8 cellular contexts compared by ENCODE assay signal in genomic region chr9:27572566-27572917, GRCh38. TPM values are rescaled to one million over a fixed set of nuclear protein-coding genes. Genes with fewer than 3 reads are reported as not detected.
DNase-seq lines count a peak whose midpoint lies in the region; TF ChIP-seq lines count a peak whose summit lies in the region.

No MANE protein-coding gene starts in this region.

- H3K9me3 Mint-ChIP-seq in activated naive CD4-positive, alpha-beta T cell treated with anti-CD3 and anti-CD28 coated beads for 36 hours, result no peaks in the 10 kb centered on the region
- no peaks in the 10 kb centered on the region for H3K9me3 Mint-ChIP-seq in T-helper 2 cell treated with Interferon-gamma antibody and Interleukin-4, amounts not matched to agents 5 μg/mL and 100 μg/mL, for 36 hours

- H3K79me2 ChIP-seq in GM23248 (ENCODE audit: insufficient read depth) (no peaks in the 10 kb centered on the region), KMS-11 (ENCODE audit: insufficient read depth, low read depth) (no peaks in the 10 kb centered on the region)

- TF ChIP-seq CTCF in KMS-11 (conservative IDR thresholded peaks at IDR 0.05; ENCODE audit: low read depth, low read length) (no peak), epithelial cell of proximal tubule (conservative IDR thresholded peaks at IDR 0.05; ENCODE audit: low read depth, low read length) (no peak)

- peak overlapping the region; percentile 85 for H3K27ac ChIP-seq in GM23248
- peak overlapping the region; percentile 62 for H3K27ac ChIP-seq in KMS-11
- H3K27ac ChIP-seq in urinary bladder (ENCODE audit: low read depth), result peak overlapping the region; percentile 93

- H3K27ac Mint-ChIP-seq in activated naive CD4-positive, alpha-beta T cell treated with anti-CD3 and anti-CD28 coated beads for 36 hours, result peak overlapping the region; percentile 100
- peak overlapping the region; percentile 100 for H3K27ac Mint-ChIP-seq in T-helper 2 cell treated with Interferon-gamma antibody and Interleukin-4, amounts not matched to agents 5 μg/mL and 100 μg/mL, for 36 hours

- in situ Hi-C loops in GM23248 (cut with MboI), result no loop called here

- H3K4me3 ChIP-seq in GM23248 (peak overlapping the region; percentile 75), KMS-11 (IDR thresholded peaks at IDR 0.05; ENCODE audit: insufficient read depth, low read depth, low read length) (no peak overlapping the region), epithelial cell of proximal tubule (ENCODE audit: low read depth, low read length) (peak overlapping the region; percentile 92), mononuclear cell (ENCODE audit: low read length) (peak overlapping the region; percentile 70), urinary bladder (ENCODE audit: low read depth, low read length) (peak overlapping the region; percentile 64)

- intact Hi-C loops in activated naive CD4-positive, alpha-beta T cell treated with anti-CD3 and anti-CD28 coated beads for 36 hours (cut with micrococcal nuclease), result loop anchor here (2.0 kb wide), 1 partner anchor 212 kb away; no protein-coding TSS in a partner anchor

- H3K9me2 ChIP-seq in GM23248 (ENCODE audit: insufficient read depth), result no peaks in the 10 kb centered on the region

- H3K36me3 Mint-ChIP-seq in activated naive CD4-positive, alpha-beta T cell treated with anti-CD3 and anti-CD28 coated beads for 36 hours (ENCODE audit: low read depth), result peaks cover 5% of the 10 kb centered on the region
- no peaks in the 10 kb centered on the region for H3K36me3 Mint-ChIP-seq in T-helper 2 cell treated with Interferon-gamma antibody and Interleukin-4, amounts not matched to agents 5 μg/mL and 100 μg/mL, for 36 hours (ENCODE audit: low read depth)

- peak overlapping the region; percentile 83 for H3K4me3 Mint-ChIP-seq in activated naive CD4-positive, alpha-beta T cell treated with anti-CD3 and anti-CD28 coated beads for 36 hours
- H3K4me3 Mint-ChIP-seq in T-helper 2 cell treated with Interferon-gamma antibody and Interleukin-4, amounts not matched to agents 5 μg/mL and 100 μg/mL, for 36 hours, result peak overlapping the region; percentile 91

- no peaks in the 10 kb centered on the region for H3K27me3 Mint-ChIP-seq in activated naive CD4-positive, alpha-beta T cell treated with anti-CD3 and anti-CD28 coated beads for 36 hours (ENCODE audit: low read depth)
- H3K27me3 Mint-ChIP-seq in T-helper 2 cell treated with Interferon-gamma antibody and Interleukin-4, amounts not matched to agents 5 μg/mL and 100 μg/mL, for 36 hours (ENCODE audit: low read depth), result no peaks in the 10 kb centered on the region

- H3K4me1 ChIP-seq in GM23248 (ENCODE audit: insufficient read depth), result peaks cover 7% of the 10 kb centered on the region; the same call in 1 of the 2 replicates
- peaks cover 18% of the 10 kb centered on the region for H3K4me1 ChIP-seq in KMS-11 (ENCODE audit: low read depth, poor library complexity, severe bottlenecking)
- peaks cover 25% of the 10 kb centered on the region for H3K4me1 ChIP-seq in mononuclear cell (ENCODE audit: insufficient read depth, low read length)
- no peaks in the 10 kb centered on the region for H3K4me1 ChIP-seq in urinary bladder (ENCODE audit: insufficient read depth)

- H3K27me3 ChIP-seq in GM23248 (replicated peaks; ENCODE audit: insufficient read depth), result no peaks in the 10 kb centered on the region
- H3K27me3 ChIP-seq in KMS-11 (ENCODE audit: insufficient read depth, low read depth), result no peaks in the 10 kb centered on the region
- no peaks in the 10 kb centered on the region for H3K27me3 ChIP-seq in mononuclear cell (ENCODE audit: insufficient read depth, low read length)

- H2AFZ ChIP-seq in GM23248, result peak overlapping the region; percentile 87
- peak overlapping the region; percentile 86 for H2AFZ ChIP-seq in KMS-11 (ENCODE audit: low read depth)

- H4K20me1 ChIP-seq in GM23248 (ENCODE audit: insufficient read depth), result no peaks in the 10 kb centered on the region
- no peaks in the 10 kb centered on the region for H4K20me1 ChIP-seq in KMS-11 (ENCODE audit: insufficient read depth)

- H3K4me2 ChIP-seq in GM23248 (ENCODE audit: unreplicated experiment), result peak overlapping the region; percentile 88
- H3K4me2 ChIP-seq in KMS-11, result peak overlapping the region; percentile 82

- H3K4me1 Mint-ChIP-seq in activated naive CD4-positive, alpha-beta T cell treated with anti-CD3 and anti-CD28 coated beads for 36 hours (ENCODE audit: low read depth), result peaks cover 41% of the 10 kb centered on the region
- H3K4me1 Mint-ChIP-seq in T-helper 2 cell treated with Interferon-gamma antibody and Interleukin-4, amounts not matched to agents 5 μg/mL and 100 μg/mL, for 36 hours (ENCODE audit: low read depth), result peaks cover 18% of the 10 kb centered on the region

- peaks cover 13% of the 10 kb centered on the region; the same call in 1 of the 2 replicates for H3F3A ChIP-seq in GM23248 (ENCODE audit: insufficient read depth)

- H3K9me3 ChIP-seq in GM23248 (ENCODE audit: low read depth) (no peaks in the 10 kb centered on the region), mononuclear cell (ENCODE audit: low read depth, low read length) (no peaks in the 10 kb centered on the region)

- WGBS in GM23248 (ENCODE audit: low coverage in 1 of 2, low lambda C conversion rate in 2 of 2, missing lambda C conversion rate in 2 of 2), 2 experiments, result 1 to 3% methylated on average over 6 of the region's 6 CpGs
- WGBS in urinary bladder, result 2% methylated on average over 6 of the region's 6 CpGs

- H3K36me3 ChIP-seq in GM23248 (ENCODE audit: low read depth), result no peaks in the 10 kb centered on the region
- no peaks in the 10 kb centered on the region for H3K36me3 ChIP-seq in KMS-11 (ENCODE audit: insufficient read depth)
- no peaks in the 10 kb centered on the region for H3K36me3 ChIP-seq in urinary bladder (ENCODE audit: insufficient read depth)

- H3K9ac ChIP-seq in GM23248 (peak overlapping the region; percentile 86), KMS-11 (peak overlapping the region; percentile 69)

- CTCF ChIA-PET in activated naive CD4-positive, alpha-beta T cell treated with anti-CD3 and anti-CD28 coated beads for 36 hours (lab: Charles Lee), result no interaction called here

- DNase-seq in activated naive CD4-positive, alpha-beta T cell treated with anti-CD3 and anti-CD28 coated beads for 36 hours, result peak; percentile 81
- no peak for DNase-seq in activated naive CD4-positive, alpha-beta T cell (lab: John Stamatoyannopoulos, UW)
- peak; percentile 74 for DNase-seq in GM23248
- no peak for DNase-seq in T-helper 2 cell treated with Interferon-gamma antibody and Interleukin-4, amounts not matched to agents 5 μg/mL and 100 μg/mL, for 36 hours (ENCODE audit: low spot score)
- DNase-seq in epithelial cell of proximal tubule (ENCODE audit: low read depth), result no peak

RNA-seq across cellular contexts. Expression of gene C9orf72, which starts 0.7 kb away (rescaled TPM):
- 10 to 100 TPM; 23.3 to 27.5 TPM for total RNA-seq in activated naive CD4-positive, alpha-beta T cell treated with anti-CD3 and anti-CD28 coated beads for 36 hours
- 4.0 and 5.1 TPM in 2 replicates for total RNA-seq in GM23248 (2014; rRNA removed; shearing (Covaris generic))
- 3.3 and 3.6 TPM in 2 replicates for polyA plus RNA-seq in GM23248 (2016; fragmentation: Nextera tagmentation; extraction: Ambion mirVana)
- 5.0 and 9.4 TPM in 2 replicates for total RNA-seq in epithelial cell of proximal tubule
- total RNA-seq in mononuclear cell, result 88.9 TPM
- total RNA-seq in urinary bladder, result 47.8 TPM
- 9.0 TPM for polyA plus RNA-seq in urinary bladder

RNA-seq across cellular contexts. Expression of gene MOB3B, which starts 42.9 kb away (rescaled TPM):
- total RNA-seq in activated naive CD4-positive, alpha-beta T cell treated with anti-CD3 and anti-CD28 coated beads for 36 hours, result 1 to 10 TPM; 3.0 to 3.2 TPM
- total RNA-seq in GM23248 (2014; rRNA removed; shearing (Covaris generic)), result not detected in 2 replicates
- polyA plus RNA-seq in GM23248 (2016; fragmentation: Nextera tagmentation; extraction: Ambion mirVana) (0.06 and 0.08 TPM in 2 replicates), urinary bladder (3.8 TPM)
- total RNA-seq in epithelial cell of proximal tubule (2.3 and 2.9 TPM in 2 replicates), mononuclear cell (1.4 TPM), urinary bladder (8.0 TPM)

RNA-seq across cellular contexts. Expression of gene IFNK, which starts 48.5 kb away (rescaled TPM):
- under 1 TPM in 1 of 2 experiments, not detected in 1; 0.24 TPM for total RNA-seq in activated naive CD4-positive, alpha-beta T cell treated with anti-CD3 and anti-CD28 coated beads for 36 hours
- not detected in 2 replicates for total RNA-seq in GM23248 (2014; rRNA removed; shearing (Covaris generic))
- polyA plus RNA-seq in GM23248 (2016; fragmentation: Nextera tagmentation; extraction: Ambion mirVana) (not detected in 2 replicates), urinary bladder (not detected)
- total RNA-seq in epithelial cell of proximal tubule (not detected in 2 replicates), mononuclear cell (not detected), urinary bladder (not detected)

Comparison
In these comparisons a context has a peak if more than half of its experiments do, and no peak if none do; other contexts are left out.
1. DNase-seq: peak in activated naive CD4-positive, alpha-beta T cell treated with anti-CD3 and anti-CD28 coated beads for 36 hours (single experiment) and GM23248 (single experiment); none in activated naive CD4-positive, alpha-beta T cell (0 of 4), T-helper 2 cell treated with Interferon-gamma antibody and Interleukin-4, amounts not matched to agents 5 μg/mL and 100 μg/mL, for 36 hours (single experiment) and epithelial cell of proximal tubule (single experiment).
2. Peak in every context shown above with its lines, with median percentiles within 50 percentile points of each other: H3K27ac ChIP-seq.